1 cellular context compared by ENCODE assay signal in genomic region chr15:56040081-56041035, GRCh38.
TF ChIP-seq lines count a peak whose summit lies in the region.

No MANE protein-coding gene starts in this region.

TF ChIP-seq in HCT116, 20 proteins besides CTCF, POLR2A, EP300 and RAD21 (continued from another document):
- TF ChIP-seq ZNF274 (IDR thresholded peaks at IDR 0.05; ENCODE audit: low read depth, low read length) (no peak), MAX (IDR thresholded peaks at IDR 0.05) (peak; percentile 92), TCF7L2 (IDR thresholded peaks at IDR 0.05; ENCODE audit: borderline replicate concordance, extremely low read depth, insufficient read depth, insufficient read length) (peak; percentile 60), CBX3 (IDR thresholded peaks at IDR 0.05; ENCODE audit: low read depth) (peak; percentile 96), ZBTB33 (IDR thresholded peaks at IDR 0.05; ENCODE audit: extremely low read depth, insufficient replicate concordance, low read length) (no peak), JUND (IDR thresholded peaks at IDR 0.05) (peak; percentile 80), SP1 (IDR thresholded peaks at IDR 0.05; ENCODE audit: low read depth) (peak; percentile 92), EGR1 (IDR thresholded peaks at IDR 0.05; ENCODE audit: low read depth) (no peak), ATF3 (IDR thresholded peaks at IDR 0.05) (peak; percentile 96), ELF1 (IDR thresholded peaks at IDR 0.05; ENCODE audit: borderline replicate concordance, low read depth) (no peak), CEBPB (IDR thresholded peaks at IDR 0.05; ENCODE audit: low read depth) (peak; percentile 97), POLR2AphosphoS5 (IDR thresholded peaks at IDR 0.05; ENCODE audit: low read depth, low read length) (peak; percentile 61)
